In the genomic region with DNA sequence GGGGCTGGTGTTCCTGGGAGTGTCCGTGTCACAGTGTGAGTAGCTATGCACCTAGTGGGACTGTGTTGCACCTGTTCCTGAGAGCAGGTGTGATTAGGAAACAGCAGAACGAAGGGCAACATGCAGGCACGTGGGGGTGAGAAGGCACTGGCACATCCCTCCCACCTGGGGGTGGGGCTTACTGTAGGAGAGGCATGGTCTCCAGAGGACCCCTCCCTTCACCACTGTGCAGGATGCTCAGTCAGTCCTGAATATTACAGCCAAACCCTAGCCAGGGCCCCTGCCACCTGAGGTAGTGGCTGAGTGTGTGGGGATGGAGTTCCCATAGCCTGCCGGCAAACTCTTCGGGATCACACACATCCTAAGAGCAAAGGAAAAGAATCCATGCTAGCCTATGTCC, we compare ENCODE assay signal across 26 cellular contexts.
"Had no signal": no experiment of that assay in that cellular context is flagged by ENCODE, and none has a peak within 500 bp of the region (broad histone marks: within the 10 kb centered on the region; RNA-seq: fewer than 3 reads in every experiment).

No MANE protein-coding gene starts in this region.

- H3K4me3 ChIP-seq: esophagus squamous epithelium had no signal

- H3K4me1 ChIP-seq: esophagus squamous epithelium had no signal

- H3K27me3 Mint-ChIP-seq: activated CD8-positive, alpha-beta memory T cell treated with anti-CD3 and anti-CD28 coated beads, Interleukin-2, amount 10 ng/mL, durations not matched to agents 7 days and 5 days; activated CD8-positive, alpha-beta T cell treated with anti-CD3 and anti-CD28 coated beads for 36 hours; activated naive CD8-positive, alpha-beta T cell; activated T-cell treated with anti-CD3 and anti-CD28 coated beads, Interleukin-2, amount 50 U/mL, for 24 hours; central memory CD8-positive, alpha-beta T cell; effector memory CD8-positive, alpha-beta T cell had no signal

- H3K27ac ChIP-seq: brain microvascular endothelial cell, esophagus squamous epithelium had no signal

- H3K27ac Mint-ChIP-seq: activated CD8-positive, alpha-beta memory T cell treated with anti-CD3 and anti-CD28 coated beads, Interleukin-2, amount 10 ng/mL, durations not matched to agents 7 days and 5 days; activated CD8-positive, alpha-beta T cell treated with anti-CD3 and anti-CD28 coated beads for 36 hours; activated naive CD8-positive, alpha-beta T cell; activated T-cell treated with anti-CD3 and anti-CD28 coated beads, Interleukin-2, amount 50 U/mL, for 24 hours; activated T-cell treated with anti-CD3 and anti-CD28 coated beads, Interleukin-2, amount 50 U/mL, for 72 hours; effector memory CD8-positive, alpha-beta T cell had no signal

- H3K9me3 Mint-ChIP-seq: activated T-cell treated with anti-CD3 and anti-CD28 coated beads, Interleukin-2, amount 50 U/mL, for 24 hours; central memory CD8-positive, alpha-beta T cell; effector memory CD8-positive, alpha-beta T cell had no signal

- ATAC-seq: activated CD8-positive, alpha-beta memory T cell treated with anti-CD3 and anti-CD28 coated beads, Interleukin-2, amount 10 ng/mL, durations not matched to agents 7 days and 5 days; activated CD8-positive, alpha-beta T cell treated with anti-CD3 and anti-CD28 coated beads for 36 hours; activated T-cell treated with anti-CD3 and anti-CD28 coated beads, Interleukin-2, amount 50 U/mL, for 72 hours; effector memory CD8-positive, alpha-beta T cell had no signal

- H3K4me1 Mint-ChIP-seq: central memory CD8-positive, alpha-beta T cell had no signal

- DNase-seq: activated CD4-positive, alpha-beta T cell treated with anti-CD3 and anti-CD28 coated beads for 1 hour; activated CD4-positive, alpha-beta T cell treated with anti-CD3 and anti-CD28 coated beads for 48 hours; activated CD4-positive, alpha-beta T cell treated with anti-CD3 and anti-CD28 coated beads, Interleukin-2, amount 50 U/mL, for 1 hour; activated CD4-positive, alpha-beta T cell treated with anti-CD3 and anti-CD28 coated beads, Interleukin-2, amount 50 U/mL, for 48 hours; activated CD8-positive, alpha-beta memory T cell treated with anti-CD3 and anti-CD28 coated beads, Interleukin-2, amount 10 ng/mL, durations not matched to agents 7 days and 5 days; activated CD8-positive, alpha-beta memory T cell treated with anti-CD3 and anti-CD28 coated beads, Interleukin-2, amount 50 U/mL, for 48 hours; activated CD8-positive, alpha-beta T cell treated with anti-CD3 and anti-CD28 coated beads for 36 hours; activated gamma-delta T cell; activated naive CD4-positive, alpha-beta T cell; activated naive CD4-positive, alpha-beta T cell treated with anti-CD3 and anti-CD28 coated beads, Interleukin-2, amount 50 U/mL, for 16 hours; activated T-cell treated with anti-CD3 and anti-CD28 coated beads for 4 hours; activated T-cell treated with anti-CD3 and anti-CD28 coated beads, Interleukin-2, amount 50 U/mL, for 24 hours; activated T-cell treated with anti-CD3 and anti-CD28 coated beads, Interleukin-2, amount 50 U/mL, for 72 hours; amniotic stem cell; anterior cingulate cortex; brain microvascular endothelial cell; cortex of kidney; dermis blood vessel endothelial cell; effector CD4-positive, alpha-beta T cell; effector memory CD8-positive, alpha-beta T cell; erythroblast; esophagus squamous epithelium; foreskin melanocyte; T-helper 2 cell had no signal

- H3K36me3 Mint-ChIP-seq: activated CD8-positive, alpha-beta memory T cell treated with anti-CD3 and anti-CD28 coated beads, Interleukin-2, amount 10 ng/mL, durations not matched to agents 7 days and 5 days had no signal

- H3K4me3 Mint-ChIP-seq: activated CD8-positive, alpha-beta memory T cell treated with anti-CD3 and anti-CD28 coated beads, Interleukin-2, amount 10 ng/mL, durations not matched to agents 7 days and 5 days; activated CD8-positive, alpha-beta T cell treated with anti-CD3 and anti-CD28 coated beads for 36 hours; activated naive CD8-positive, alpha-beta T cell; activated T-cell treated with anti-CD3 and anti-CD28 coated beads, Interleukin-2, amount 50 U/mL, for 24 hours; activated T-cell treated with anti-CD3 and anti-CD28 coated beads, Interleukin-2, amount 50 U/mL, for 72 hours; central memory CD8-positive, alpha-beta T cell; effector memory CD8-positive, alpha-beta T cell had no signal

- H3K36me3 ChIP-seq: brain microvascular endothelial cell, esophagus squamous epithelium had no signal

- H3K27me3 ChIP-seq: brain microvascular endothelial cell, esophagus squamous epithelium had no signal
